In the genomic region with DNA sequence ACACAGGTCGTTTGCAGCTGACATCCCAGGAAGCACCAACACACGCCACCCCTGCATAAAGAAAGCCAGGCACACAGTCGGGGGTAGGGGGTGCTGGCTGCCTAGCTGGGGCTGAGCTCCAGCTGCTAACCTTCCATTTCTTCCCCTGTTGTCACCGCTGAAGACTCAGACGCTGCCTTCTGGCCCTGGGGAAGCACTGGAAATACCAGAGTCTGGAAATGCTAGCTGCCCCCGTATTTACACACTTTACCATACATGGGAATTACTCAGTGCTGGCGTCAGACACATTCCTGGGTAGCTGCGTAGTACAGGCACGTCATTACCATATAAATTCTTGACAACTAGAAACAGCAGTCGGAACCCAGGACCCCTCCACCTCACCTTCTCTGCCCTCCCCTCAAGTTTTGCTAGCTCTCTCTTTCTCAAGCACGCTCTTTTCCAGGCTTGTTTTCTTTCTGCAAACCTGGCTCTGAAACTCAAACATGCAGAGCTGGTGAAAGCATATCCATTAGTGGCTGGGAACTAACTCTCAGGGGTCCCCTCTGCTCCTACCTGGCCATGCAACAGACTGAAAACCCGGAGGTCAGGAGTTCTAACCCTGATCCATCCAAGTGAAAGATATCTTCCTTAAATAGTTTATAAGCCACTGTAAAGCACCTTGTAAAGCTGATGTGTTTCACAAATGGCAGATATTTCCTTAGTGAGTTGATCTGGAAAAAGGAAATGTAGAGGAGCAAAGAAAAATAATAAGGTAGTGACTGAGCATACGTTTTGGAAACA, we compare ENCODE assay signal across 8 cellular contexts. TPM values are rescaled to one million over a fixed set of nuclear protein-coding genes. Genes with fewer than 3 reads are reported as not detected.
A peak's percentile ranks its signal among the peaks of the same experiment; 100 is the strongest.
DNase-seq lines count a peak whose midpoint lies in the region; ATAC-seq, FAIRE-seq and TF ChIP-seq lines count a peak whose summit lies in the region.

No MANE protein-coding gene starts in this region.

- TF ChIP-seq EP300 in HepG2 (IDR thresholded peaks at IDR 0.05; ENCODE audit: low read depth in 2 of 2, low read length in 2 of 2): no peak
- no peak for TF ChIP-seq EP300 in HepG2 (CRISPR knock-in tag; IDR thresholded peaks at IDR 0.05; ENCODE audit: borderline replicate concordance)
- peak in 3 of 4 donors; percentile 27 to 80 (median 48) for TF ChIP-seq EP300 in upper lobe of left lung (IDR thresholded peaks at IDR 0.05)

- in situ Hi-C loops in HepG2 (cut with HindIII; ENCODE audit: extremely low pct_ligation_motif_present, low pct_unique_long_range_greater_than_20kb): no loop called here

- TF ChIP-seq CTCF in HepG2 (CRISPR knock-in tag; IDR thresholded peaks at IDR 0.05): no peak
- no peak for TF ChIP-seq CTCF in upper lobe of left lung (IDR thresholded peaks at IDR 0.05)

- WGBS in HepG2 (ENCODE audit: low lambda C conversion rate): 26% methylated on average over 13 of the region's 13 CpGs
- 35 to 42% methylated on average over 13 of the region's 13 CpGs for WGBS in upper lobe of left lung, 2 donors

- DNase-seq in SIG-M5 treated with dmso at 0.1 percent for 504 hours (lab: John Stamatoyannopoulos, UW; ENCODE audit: unreplicated experiment): peak; percentile 27
- DNase-seq in SIG-M5 (lab: John Stamatoyannopoulos, UW): no peak
- peak; percentile 77 for DNase-seq in brain pericyte (ENCODE audit: low read depth, low spot score)
- peak; percentile 85 for DNase-seq in HepG2 (ENCODE audit: low spot score)
- DNase-seq in upper lobe of left lung: peak in 1 of 2 donors; percentile 62
- no peak for DNase-seq in RPMI8226
- no peak for DNase-seq in GF-D8 (lab: John Stamatoyannopoulos, UW)

- CTCF ChIA-PET in HepG2 (lab: Yijun Ruan, JAX; ENCODE audit: low intra/inter-chr PET ratio, low total read pairs): interaction anchor here (1.6 kb wide), 1 partner anchor 9 kb away, joined by 7 read pairs; no protein-coding TSS in a partner anchor

- intact Hi-C loops in HepG2 (cut with micrococcal nuclease; ENCODE audit: unreplicated experiment): no loop called here

- no peaks in the 10 kb centered on the region for H4K20me1 ChIP-seq in HepG2 (ENCODE audit: insufficient read depth, low read length)

- H3K4me2 ChIP-seq in HepG2 (ENCODE audit: low read depth, low read length): peak overlapping the region; percentile 62

- TF ChIP-seq RAD21 in HepG2 (CRISPR knock-in tag; IDR thresholded peaks at IDR 0.05): no peak

- H3K9ac ChIP-seq in HepG2 (ENCODE audit: insufficient read depth, low read depth, low read length): peak overlapping the region; percentile 51

- H3K9me3 ChIP-seq in HepG2 (ENCODE audit: low read length): no peaks in the 10 kb centered on the region
- H3K9me3 ChIP-seq in upper lobe of left lung: no peaks in the 10 kb centered on the region

- H3K27me3 ChIP-seq in HepG2 (ENCODE audit: control insufficient read depth in 1 of 2, insufficient read depth in 2 of 2, low read length in 2 of 2) (no peaks in the 10 kb centered on the region; a peak in 1 of 5 replicates), upper lobe of left lung (no peaks in the 10 kb centered on the region)

- H3K27ac ChIP-seq in HepG2 (ENCODE audit: extremely low read length, insufficient read depth, low read length) (peak overlapping the region; percentile 60), upper lobe of left lung (peak overlapping the region; percentile 88 to 94 (median 92))

- BruUV-seq in HepG2 (replicated peaks; lab: Mats Ljungman, UMichigan): TSS peak; percentile 85

- H3K79me2 ChIP-seq in HepG2 (ENCODE audit: insufficient read depth, low read length): no peaks in the 10 kb centered on the region

- H2AFZ ChIP-seq in HepG2 (ENCODE audit: low read length): no peak overlapping the region

- POLR2A ChIA-PET in HepG2 (lab: Yijun Ruan, JAX): interaction anchor here (0.7 to 3.2 kb wide), 7 partner anchors 9 to 35 kb away, joined by 3 to 17 read pairs (median 8); partner anchors contain the start of gene PHLDA3

- peak; percentile 42 for ATAC-seq in HepG2
- ATAC-seq in upper lobe of left lung (ENCODE audit: low FRiP score in 2 of 2): peak; percentile 36 to 44
- no peak for ATAC-seq in GM18867 (IDR thresholded peaks at IDR 0.05; ENCODE audit: unreplicated experiment)

- TF ChIP-seq POLR2A in HepG2 (IDR thresholded peaks at IDR 0.05; ENCODE audit: insufficient read depth in 1 of 2, low read depth in 2 of 2, low read length in 2 of 2): peak in 1 of 2 experiments; percentile 44; a peak in 1 of 4 replicates
- TF ChIP-seq POLR2A in upper lobe of left lung (IDR thresholded peaks at IDR 0.05): peak in 2 of 4 donors; percentile 28 to 31

- H3K4me3 ChIP-seq in HepG2 (replicated peaks in 1 of 3; ENCODE audit: insufficient read depth in 1 of 3, low read depth in 2 of 3, low read length in 3 of 3) (peak overlapping the region in 1 of 3 experiments; percentile 24; a peak in 1 of 6 replicates), upper lobe of left lung (peak overlapping the region in 2 of 4 donors; percentile 9 to 84)

- H3K36me3 ChIP-seq in HepG2 (replicated peaks in 1 of 2; ENCODE audit: control insufficient read depth in 1 of 2, insufficient read depth in 2 of 2, low read length in 2 of 2) (no peaks in the 10 kb centered on the region), upper lobe of left lung (peaks cover 0 to 5% (median 0%) of the 10 kb centered on the region in 4 donors)

- no peak for FAIRE-seq in HepG2 (lab: Jason Lieb, UNC)

- H3K4me1 ChIP-seq in HepG2 (ENCODE audit: insufficient read depth, low read length) (peaks cover 84% of the 10 kb centered on the region), upper lobe of left lung (peaks cover 73 to 94% (median 81%) of the 10 kb centered on the region in 4 donors)

RNA-seq across cellular contexts. Expression of gene CSRP1, which starts 3.3 kb away (rescaled TPM):
- 68.9 and 70.8 TPM in 2 replicates for total RNA-seq in HepG2 (2016; rRNA removed; fragmentation: Illumina TruSeq; extraction: Trizol)
- 12.3 and 12.8 TPM in 2 replicates for total RNA-seq in HepG2 (2016; cell fraction: cytosol; rRNA removed; fragmentation: Illumina TruSeq; extraction: Trizol; ENCODE audit: low read depth)
- 66.1 and 69.5 TPM in 2 replicates for total RNA-seq in HepG2 (2016; cell fraction: insoluble cytoplasmic fraction; rRNA removed; fragmentation: Illumina TruSeq; extraction: Trizol)
- 28.9 and 33.8 TPM in 2 replicates for total RNA-seq in HepG2 (2016; cell fraction: membrane; rRNA removed; fragmentation: Illumina TruSeq; extraction: Trizol)
- 35.6 and 44.2 TPM in 2 replicates for total RNA-seq in HepG2 (2016; cell fraction: nucleus; rRNA removed; fragmentation: Illumina TruSeq; extraction: Trizol)
- 14.5 and 17.7 TPM in 2 replicates for polyA plus RNA-seq in HepG2 (2011; rRNA removed)
- polyA plus RNA-seq in HepG2 (2011; cell fraction: cytosol; rRNA removed): 15.2 and 17.2 TPM in 2 replicates
- 10.9 and 14.9 TPM in 2 replicates for polyA plus RNA-seq in HepG2 (2011; cell fraction: nucleus; rRNA removed)
- 9.9 and 18.8 TPM in 2 replicates for polyA plus RNA-seq in HepG2 (2012)
- 15.3 and 18.6 TPM in 2 replicates for polyA plus RNA-seq in HepG2 (2016; cell fraction: cytosol; fragmentation: Illumina TruSeq; extraction: Trizol; ENCODE audit: low read depth)
- polyA plus RNA-seq in HepG2 (2016; cell fraction: insoluble cytoplasmic fraction; fragmentation: Illumina TruSeq; extraction: Trizol; ENCODE audit: low read depth): 83.1 and 92.4 TPM in 2 replicates
- polyA plus RNA-seq in HepG2 (2016; cell fraction: membrane; fragmentation: Illumina TruSeq; extraction: Trizol; ENCODE audit: low read depth): 29.6 and 30.8 TPM in 2 replicates
- 54.3 and 54.9 TPM in 2 replicates for polyA plus RNA-seq in HepG2 (2016; cell fraction: nucleus; fragmentation: Illumina TruSeq; extraction: Trizol; ENCODE audit: insufficient read depth, low read depth)
- polyA minus RNA-seq in HepG2 (2011; rRNA and poly(A)+ RNA removed; ENCODE audit: low replicate concordance): 22.9 and 266 TPM in 2 replicates
- polyA minus RNA-seq in HepG2 (2011; cell fraction: cytosol; rRNA and poly(A)+ RNA removed): 8.4 and 9.1 TPM in 2 replicates
- polyA minus RNA-seq in HepG2 (2011; cell fraction: nucleus; rRNA and poly(A)+ RNA removed): 9.1 and 11.7 TPM in 2 replicates
- 100 to 1,000 TPM; 200 to 495 (median 327) TPM for total RNA-seq in upper lobe of left lung

RNA-seq across cellular contexts. Expression of gene PHLDA3, which starts 34.6 kb away (rescaled TPM):
- 29.1 and 33.6 TPM in 2 replicates for total RNA-seq in HepG2 (2016; rRNA removed; fragmentation: Illumina TruSeq; extraction: Trizol)
- total RNA-seq in HepG2 (2016; cell fraction: cytosol; rRNA removed; fragmentation: Illumina TruSeq; extraction: Trizol; ENCODE audit: low read depth): 13.4 and 13.7 TPM in 2 replicates
- 29.0 and 34.8 TPM in 2 replicates for total RNA-seq in HepG2 (2016; cell fraction: insoluble cytoplasmic fraction; rRNA removed; fragmentation: Illumina TruSeq; extraction: Trizol)
- total RNA-seq in HepG2 (2016; cell fraction: membrane; rRNA removed; fragmentation: Illumina TruSeq; extraction: Trizol): 27.3 and 32.8 TPM in 2 replicates
- 15.5 and 17.9 TPM in 2 replicates for total RNA-seq in HepG2 (2016; cell fraction: nucleus; rRNA removed; fragmentation: Illumina TruSeq; extraction: Trizol)
- polyA plus RNA-seq in HepG2 (2011; rRNA removed): 16.7 and 25.1 TPM in 2 replicates
- polyA plus RNA-seq in HepG2 (2011; cell fraction: cytosol; rRNA removed): 18.1 and 31.9 TPM in 2 replicates
- polyA plus RNA-seq in HepG2 (2011; cell fraction: nucleus; rRNA removed): 18.6 and 19.4 TPM in 2 replicates
- 6.9 and 12.1 TPM in 2 replicates for polyA plus RNA-seq in HepG2 (2012)
- polyA plus RNA-seq in HepG2 (2016; cell fraction: cytosol; fragmentation: Illumina TruSeq; extraction: Trizol; ENCODE audit: low read depth): 23.0 and 26.1 TPM in 2 replicates
- polyA plus RNA-seq in HepG2 (2016; cell fraction: insoluble cytoplasmic fraction; fragmentation: Illumina TruSeq; extraction: Trizol; ENCODE audit: low read depth): 47.7 and 53.8 TPM in 2 replicates
- polyA plus RNA-seq in HepG2 (2016; cell fraction: membrane; fragmentation: Illumina TruSeq; extraction: Trizol; ENCODE audit: low read depth): 39.2 and 43.9 TPM in 2 replicates
- 43.9 and 44.6 TPM in 2 replicates for polyA plus RNA-seq in HepG2 (2016; cell fraction: nucleus; fragmentation: Illumina TruSeq; extraction: Trizol; ENCODE audit: insufficient read depth, low read depth)
- 16.2 and 21.4 TPM in 2 replicates for polyA minus RNA-seq in HepG2 (2011; rRNA and poly(A)+ RNA removed; ENCODE audit: low replicate concordance)
- polyA minus RNA-seq in HepG2 (2011; cell fraction: cytosol; rRNA and poly(A)+ RNA removed): 11.5 and 15.4 TPM in 2 replicates
- polyA minus RNA-seq in HepG2 (2011; cell fraction: nucleus; rRNA and poly(A)+ RNA removed): 13.6 and 15.2 TPM in 2 replicates
- 100 to 1,000 TPM in 3 of 6 donors, 10 to 100 TPM in 3; 45.1 to 211 (median 88.1) TPM for total RNA-seq in upper lobe of left lung

RNA-seq across cellular contexts. Expression of gene NAV1, which starts 35.3 kb away (rescaled TPM):
- 0.01 TPM in 1 of 2 replicates, not detected in the other for total RNA-seq in HepG2 (2016; rRNA removed; fragmentation: Illumina TruSeq; extraction: Trizol)
- not detected in 2 replicates for total RNA-seq in HepG2 (2016; cell fraction: cytosol; rRNA removed; fragmentation: Illumina TruSeq; extraction: Trizol; ENCODE audit: low read depth)
- total RNA-seq in HepG2 (2016; cell fraction: insoluble cytoplasmic fraction; rRNA removed; fragmentation: Illumina TruSeq; extraction: Trizol): 0.02 TPM in 1 of 2 replicates, not detected in the other
- total RNA-seq in HepG2 (2016; cell fraction: membrane; rRNA removed; fragmentation: Illumina TruSeq; extraction: Trizol): under 0.01 TPM in 1 of 2 replicates, not detected in the other
- total RNA-seq in HepG2 (2016; cell fraction: nucleus; rRNA removed; fragmentation: Illumina TruSeq; extraction: Trizol): not detected in 2 replicates
- 0.04 TPM in 1 of 2 replicates, not detected in the other for polyA plus RNA-seq in HepG2 (2011; rRNA removed)
- not detected in 2 replicates for polyA plus RNA-seq in HepG2 (2011; cell fraction: cytosol; rRNA removed)
- polyA plus RNA-seq in HepG2 (2011; cell fraction: nucleus; rRNA removed): 0.03 TPM in 1 of 2 replicates, not detected in the other
- polyA plus RNA-seq in HepG2 (2012): 0.01 TPM in 2 replicates
- not detected in 2 replicates for polyA plus RNA-seq in HepG2 (2016; cell fraction: cytosol; fragmentation: Illumina TruSeq; extraction: Trizol; ENCODE audit: low read depth)
- polyA plus RNA-seq in HepG2 (2016; cell fraction: insoluble cytoplasmic fraction; fragmentation: Illumina TruSeq; extraction: Trizol; ENCODE audit: low read depth): not detected in 2 replicates
- polyA plus RNA-seq in HepG2 (2016; cell fraction: membrane; fragmentation: Illumina TruSeq; extraction: Trizol; ENCODE audit: low read depth): not detected in 2 replicates
- not detected in 2 replicates for polyA plus RNA-seq in HepG2 (2016; cell fraction: nucleus; fragmentation: Illumina TruSeq; extraction: Trizol; ENCODE audit: insufficient read depth, low read depth)
- polyA minus RNA-seq in HepG2 (2011; rRNA and poly(A)+ RNA removed; ENCODE audit: low replicate concordance): 0.04 and 0.75 TPM in 2 replicates
- polyA minus RNA-seq in HepG2 (2011; cell fraction: cytosol; rRNA and poly(A)+ RNA removed): not detected in 2 replicates
- not detected in 2 replicates for polyA minus RNA-seq in HepG2 (2011; cell fraction: nucleus; rRNA and poly(A)+ RNA removed)
- 10 to 100 TPM; 15.2 to 41.0 (median 24.1) TPM for total RNA-seq in upper lobe of left lung

Comparison
In these comparisons a context has a peak if more than half of its experiments do, and no peak if none do; other contexts are left out.
1. DNase-seq: peak in SIG-M5 treated with dmso at 0.1 percent for 504 hours (single experiment), brain pericyte (single experiment) and HepG2 (single experiment); none in SIG-M5 (single experiment), RPMI8226 (single experiment) and GF-D8 (single experiment).
2. RNA of gene NAV1, which starts 35.3 kb away (total RNA-seq): 15.2 to 41.0 TPM in upper lobe of left lung; under 0.01 to 0.02 TPM in HepG2; every median in the first group is over 10 times any median in the second.